ENCODE assay signal across 29 cellular contexts in the genomic region with DNA sequence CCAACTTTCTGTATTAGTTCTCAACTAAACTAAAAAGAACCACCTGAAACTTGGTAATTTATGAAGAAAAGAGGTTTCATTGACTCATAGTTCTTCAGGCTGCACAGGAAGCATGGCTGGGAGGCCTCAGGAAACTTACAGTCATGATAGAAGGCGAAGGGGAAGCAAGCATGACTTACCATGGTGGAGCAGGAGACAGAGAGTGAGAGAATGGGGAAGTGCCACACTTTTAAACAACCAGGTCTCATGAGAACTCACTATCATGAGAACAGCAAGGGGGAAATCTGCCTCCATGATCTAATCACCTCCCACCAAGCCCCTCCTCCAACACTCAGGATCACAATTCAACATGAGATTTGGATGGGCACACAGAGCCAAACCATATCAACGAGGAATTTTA.
"Had no signal": no experiment of that assay in that cellular context is flagged by ENCODE, and none has a peak within 500 bp of the region (broad histone marks: within the 10 kb centered on the region; RNA-seq: fewer than 3 reads in every experiment).

No MANE protein-coding gene starts in this region.

- H3K36me3 ChIP-seq: adrenal gland, colonic mucosa, left ventricle myocardium inferior, pancreas, right atrium auricular region, suprapubic skin, tibial nerve had no signal

- H3K9me3 ChIP-seq: adrenal gland, body of pancreas, colonic mucosa, pancreas, right atrium auricular region, suprapubic skin had no signal

- H3K27me3 Mint-ChIP-seq: activated CD4-positive, alpha-beta T cell treated with anti-CD3 and anti-CD28 coated beads, Interleukin-2, amount 10 ng/mL, durations not matched to agents 24 days and 14 days; activated naive CD8-positive, alpha-beta T cell treated with anti-CD3 and anti-CD28 coated beads for 36 hours had no signal

- H3K27me3 ChIP-seq: adrenal gland, body of pancreas, colonic mucosa, pancreas, right atrium auricular region, suprapubic skin, tibial nerve had no signal

- ATAC-seq: body of pancreas, pancreas had no signal

- H3K27ac Mint-ChIP-seq: activated CD4-positive, alpha-beta memory T cell treated with anti-CD3 and anti-CD28 coated beads for 36 hours; activated CD4-positive, alpha-beta T cell treated with anti-CD3 and anti-CD28 coated beads, Interleukin-2, amount 10 ng/mL, durations not matched to agents 24 days and 14 days; activated naive CD4-positive, alpha-beta T cell treated with anti-CD3 and anti-CD28 coated beads for 36 hours; activated naive CD8-positive, alpha-beta T cell treated with anti-CD3 and anti-CD28 coated beads for 36 hours; activated T-helper 1 cell treated with anti-CD3 and anti-CD28 coated beads, Interleukin-12 subunit alpha, Interleukin-12 subunit beta, Interleukin-2, Interleukin-4 antibody, amounts not matched to agents 30 ng/mL and 10 ng/mL and 1 ng/mL, durations not matched to agents 14 hours and 24 hours and 36 hours had no signal

- H3K4me3 ChIP-seq: adrenal gland, body of pancreas, colonic mucosa, left ventricle myocardium inferior, lung, pancreas, right atrium auricular region, smooth muscle cell, suprapubic skin, tibial nerve had no signal

- H3K4me3 Mint-ChIP-seq: activated CD4-positive, alpha-beta memory T cell treated with anti-CD3 and anti-CD28 coated beads for 36 hours; activated CD4-positive, alpha-beta T cell treated with anti-CD3 and anti-CD28 coated beads, Interleukin-2, amount 10 ng/mL, durations not matched to agents 24 days and 14 days; activated naive CD4-positive, alpha-beta T cell treated with anti-CD3 and anti-CD28 coated beads for 36 hours; activated naive CD8-positive, alpha-beta T cell treated with anti-CD3 and anti-CD28 coated beads for 36 hours; activated T-helper 1 cell treated with anti-CD3 and anti-CD28 coated beads, Interleukin-12 subunit alpha, Interleukin-12 subunit beta, Interleukin-2, Interleukin-4 antibody, amounts not matched to agents 30 ng/mL and 10 ng/mL and 1 ng/mL, durations not matched to agents 14 hours and 24 hours and 36 hours had no signal

- H3K4me1 Mint-ChIP-seq: activated CD4-positive, alpha-beta T cell treated with anti-CD3 and anti-CD28 coated beads, Interleukin-2, amount 10 ng/mL, durations not matched to agents 24 days and 14 days; activated naive CD8-positive, alpha-beta T cell treated with anti-CD3 and anti-CD28 coated beads for 36 hours had no signal

- DNase-seq: activated CD4-positive, alpha-beta memory T cell treated with anti-CD3 and anti-CD28 coated beads for 36 hours; activated CD4-positive, alpha-beta T cell treated with anti-CD3 and anti-CD28 coated beads, Interleukin-2, amount 10 ng/mL, durations not matched to agents 24 days and 14 days; activated CD4-positive, CD25-positive, alpha-beta regulatory T cell treated with anti-CD3 and anti-CD28 coated beads, Interleukin-2, amount 50 U/mL, for 72 hours; activated CD8-positive, alpha-beta memory T cell treated with anti-CD3 and anti-CD28 coated beads, Interleukin-2, amount 50 U/mL, for 4 hours; activated effector memory CD4-positive, alpha-beta T cell treated with anti-CD3 and anti-CD28 coated beads, Interleukin-2, amount 50 U/mL, for 16 hours; activated naive CD4-positive, alpha-beta T cell treated with anti-CD3 and anti-CD28 coated beads for 36 hours; activated naive CD8-positive, alpha-beta T cell treated with anti-CD3 and anti-CD28 coated beads for 36 hours; activated T-cell treated with anti-CD3 and anti-CD28 coated beads, Interleukin-2, amount 50 U/mL, for 1 hour; adrenal gland; aorta; body of pancreas; cerebellar nuclear complex; colonic mucosa; effector CD8-positive, alpha-beta T cell; islet precursor cell; left ventricle myocardium inferior; nucleus accumbens; pancreas; stimulated activated CD4-positive, alpha-beta T cell treated with anti-CD3 and anti-CD28 coated beads, Interleukin-1b, Interleukin-23, amount 100 ng/mL, for 48 hours; stimulated activated CD4-positive, alpha-beta T cell treated with anti-CD3 and anti-CD28 coated beads, Interleukin-4, amount 100 ng/mL, for 4 hours; stimulated activated CD8-positive, alpha-beta memory T cell treated with anti-CD3 and anti-CD28 coated beads, Interleukin-4, amount 100 ng/mL, for 48 hours; stimulated activated naive CD4-positive, alpha-beta T cell had no signal

- H3K27ac ChIP-seq: adrenal gland, body of pancreas, colonic mucosa, left ventricle myocardium inferior, pancreas, right atrium auricular region, suprapubic skin, tibial nerve, VCaP had no signal

- H3K4me1 ChIP-seq: adrenal gland, body of pancreas, colonic mucosa, left ventricle myocardium inferior, pancreas, right atrium auricular region, suprapubic skin, tibial nerve had no signal
